Comparison of ENCODE assay signal across 20 cellular contexts in the genomic region with DNA sequence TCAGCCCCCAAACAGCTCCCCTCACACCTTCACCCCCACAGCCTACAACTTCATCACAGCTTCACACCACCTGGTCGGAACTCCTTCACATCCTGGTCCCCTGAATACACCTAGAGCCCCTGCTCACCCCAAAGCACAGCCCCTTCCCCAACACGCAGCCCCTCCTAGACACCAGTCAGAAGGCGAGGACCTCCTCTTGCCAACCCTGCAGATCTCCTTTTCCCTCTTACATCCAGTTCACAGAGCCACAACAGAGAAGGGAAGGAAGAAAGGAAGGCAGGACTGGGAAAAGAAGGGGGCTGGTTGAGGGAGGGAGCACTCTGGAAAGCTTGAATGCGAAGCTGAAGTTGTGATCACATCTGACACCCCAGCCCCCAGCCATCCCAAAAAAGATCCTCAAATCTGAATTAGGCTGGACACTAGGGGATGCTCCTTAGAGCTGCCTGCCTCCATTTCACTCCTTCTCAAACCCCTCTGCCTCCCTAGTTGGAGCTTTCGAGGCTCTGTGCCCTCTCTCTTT. TPM values are rescaled to one million over a fixed set of nuclear protein-coding genes. Genes with fewer than 3 reads are reported as not detected.
DNase-seq lines count a peak whose midpoint lies in the region; ATAC-seq and TF ChIP-seq lines count a peak whose summit lies in the region.
"Had no signal": no experiment of that assay in that cellular context is flagged by ENCODE, and none has a peak within 500 bp of the region (broad histone marks: within the 10 kb centered on the region; RNA-seq: fewer than 3 reads in every experiment).

No MANE protein-coding gene starts in this region.

- POLR2A ChIA-PET in A673 (lab: Charles Lee; ENCODE audit: low non-redundant PET) = no interaction called here

- CTCF ChIA-PET in A673 (lab: Charles Lee) = interaction anchor here (0.7 kb wide), 1 partner anchor 296 kb away, joined by 3 read pairs; no protein-coding TSS in a partner anchor

- ATAC-seq in HG02938 (IDR thresholded peaks at IDR 0.05; ENCODE audit: unreplicated experiment) = no peak
- no peak for ATAC-seq in foreskin keratinocyte

- TF ChIP-seq POLR2A in spleen (IDR thresholded peaks at IDR 0.05) = no peak

- peaks cover 6% of the 10 kb centered on the region for H3K4me1 ChIP-seq in A673 (ENCODE audit: insufficient read depth, low read length, poor library complexity, severe bottlenecking)
- H3K4me1 ChIP-seq in HAP-1 = peaks cover 7% of the 10 kb centered on the region; the same call in 1 of the 2 replicates
- peaks cover 16% of the 10 kb centered on the region for H3K4me1 ChIP-seq in mesodermal cell (ENCODE audit: control insufficient read depth, insufficient read depth, low read length, poor library complexity, severe bottlenecking)
- no peaks in the 10 kb centered on the region for H3K4me1 ChIP-seq in foreskin keratinocyte
- H3K4me1 ChIP-seq in spleen = peaks cover 7 to 19% (median 17%) of the 10 kb centered on the region in 6 donors
- H3K4me1 ChIP-seq: SJSA1 had no signal

- TF ChIP-seq CTCF in A673 (conservative IDR thresholded peaks at IDR 0.05; ENCODE audit: low read depth, low read length) (no peak), foreskin keratinocyte (conservative IDR thresholded peaks at IDR 0.05) (no peak), spleen (IDR thresholded peaks at IDR 0.05 in 8 of 11, conservative IDR thresholded peaks at IDR 0.05 in 3 of 11) (no peak)

- peak overlapping the region; percentile 42 for H3K4me3 ChIP-seq in A673 (ENCODE audit: low read depth, low read length, poor library complexity, severe bottlenecking)
- H3K4me3 ChIP-seq in HAP-1 = peak overlapping the region; percentile 39
- H3K4me3 ChIP-seq in mesodermal cell (ENCODE audit: extremely low read depth, insufficient read depth, low read length, poor library complexity, severe bottlenecking) = peak overlapping the region; percentile 40
- peak overlapping the region in 1 of 8 donors; percentile 66 for H3K4me3 ChIP-seq in spleen
- H3K4me3 ChIP-seq: PC-9, SJSA1 had no signal

- in situ Hi-C loops in HAP-1 (cut with MboI; ENCODE audit: low sequenced_read_pairs) = no loop called here

- WGBS in mesodermal cell (ENCODE audit: insufficient coverage in 2 of 2), 2 experiments = 43 to 86% methylated on average over 2 to 4 of the region's 5 CpGs
- 49 to 64% (median 55%) methylated on average over 5 of the region's 5 CpGs for WGBS in spleen, 5 donors

- H3K27me3 ChIP-seq in A673 (replicated peaks; ENCODE audit: insufficient read depth, low read depth, low read length, poor library complexity) (peaks cover 73% of the 10 kb centered on the region), HAP-1 (ENCODE audit: low read depth) (peaks cover 17% of the 10 kb centered on the region), foreskin keratinocyte (peaks cover 98% of the 10 kb centered on the region), spleen (replicated peaks in 1 of 7) (peaks cover 0 to 82% (median 37%) of the 10 kb centered on the region in 7 donors)
- H3K27me3 ChIP-seq: SJSA1 had no signal

- H3K36me3 ChIP-seq in A673 (ENCODE audit: insufficient read depth, low read length, poor library complexity, severe bottlenecking) = no peaks in the 10 kb centered on the region
- H3K36me3 ChIP-seq in HAP-1 (replicated peaks) = no peaks in the 10 kb centered on the region
- H3K36me3 ChIP-seq in mesodermal cell (ENCODE audit: control insufficient read depth, insufficient read depth, low read length) = no peaks in the 10 kb centered on the region
- no peaks in the 10 kb centered on the region for H3K36me3 ChIP-seq in spleen
- H3K36me3 ChIP-seq: SJSA1 had no signal

- no TSS peak for BruUV-seq in A673 (replicated peaks; lab: Mats Ljungman, UMichigan)

- H3K27ac ChIP-seq in A673 (ENCODE audit: low read depth, low read length, poor library complexity, severe bottlenecking) (no peak overlapping the region), mesodermal cell (ENCODE audit: low read depth, low read length, severe bottlenecking) (no peak overlapping the region), foreskin keratinocyte (no peak overlapping the region), spleen (no peak overlapping the region)
- H3K27ac ChIP-seq: KMS-11, PC-9, psoas muscle, SJSA1, VCaP had no signal

- DNase-seq in A673 (ENCODE audit: low spot score) (no peak), HAP-1 (ENCODE audit: low spot score in 2 of 2) (no peak), cerebellum (ENCODE audit: low spot score) (peak; percentile 33), foreskin keratinocyte (no peak), EL (no peak), spleen (no peak)
- DNase-seq: DMS79 treated with DMSO at 0.1 percent for 48 hours, NCI-H1092 treated with DMSO at 0.1 percent for 48 hours, NCI-H526 treated with DMSO at 0.1 percent for 48 hours, PC-9, psoas muscle had no signal

- intact Hi-C loops in A673 (cut with micrococcal nuclease; ENCODE audit: unreplicated experiment) = no loop called here
- intact Hi-C loops in spleen (cut with DNase I; ENCODE audit: low total_unique reads) = no loop called here

- no peaks in the 10 kb centered on the region for H3K9me3 ChIP-seq in A673 (ENCODE audit: low read depth, low read length, poor library complexity, severe bottlenecking)
- no peaks in the 10 kb centered on the region for H3K9me3 ChIP-seq in HAP-1
- no peaks in the 10 kb centered on the region for H3K9me3 ChIP-seq in mesodermal cell (ENCODE audit: control insufficient read depth, low read length)
- H3K9me3 ChIP-seq in spleen = no peaks in the 10 kb centered on the region
- H3K9me3 ChIP-seq: psoas muscle, SJSA1 had no signal

RNA-seq across cellular contexts. Expression of gene CCKBR, which starts 0.6 kb away (rescaled TPM):
- not detected in 2 replicates for total RNA-seq in A673 (2021)
- total RNA-seq in cerebellum = 1.7 TPM
- 1.2 TPM for polyA plus RNA-seq in mesodermal cell (2013, experiment 1 of 2)
- 1.8 TPM for polyA plus RNA-seq in mesodermal cell (2013, experiment 2 of 2)
- not detected in 2 replicates for total RNA-seq in foreskin keratinocyte
- polyA plus RNA-seq in foreskin keratinocyte = not detected in 2 replicates
- total RNA-seq in spleen = not detected
- polyA plus RNA-seq in spleen = not detected
- total RNA-seq: aorta; CD8-positive, alpha-beta T cell; endothelial cell of umbilical vein; mesenteric fat pad; PC-9; psoas muscle; SJSA1 had no signal
- polyA plus RNA-seq: aorta, endothelial cell of umbilical vein, psoas muscle had no signal

RNA-seq across cellular contexts. Expression of gene CNGA4, which starts 21.4 kb away (rescaled TPM):
- total RNA-seq in A673 (2021) (not detected in 2 replicates), cerebellum (0.36 TPM), foreskin keratinocyte (0.07 TPM in 1 of 2 replicates, not detected in the other), spleen (under 1 TPM in 5 of 7 donors, not detected in 2; 0.23 to 0.60 (median 0.33) TPM)
- 0.70 TPM for polyA plus RNA-seq in mesodermal cell (2013, experiment 1 of 2)
- polyA plus RNA-seq in mesodermal cell (2013, experiment 2 of 2) = 0.76 TPM
- polyA plus RNA-seq in foreskin keratinocyte (0.03 TPM in 1 of 2 replicates, not detected in the other), spleen (under 1 TPM; 0.06 to 0.29 (median 0.09) TPM)
- total RNA-seq: endothelial cell of umbilical vein, mesenteric fat pad, psoas muscle, SJSA1 had no signal

RNA-seq across cellular contexts. Expression of gene FHIP1B, which starts 25.8 kb away (rescaled TPM):
- 18.6 and 23.3 TPM in 2 replicates for total RNA-seq in A673 (2021)
- 25.5 TPM for total RNA-seq in cerebellum
- 15.4 TPM for polyA plus RNA-seq in mesodermal cell (2013, experiment 1 of 2)
- polyA plus RNA-seq in mesodermal cell (2013, experiment 2 of 2) = 13.6 TPM
- total RNA-seq in foreskin keratinocyte = 13.9 and 16.8 TPM in 2 replicates
- polyA plus RNA-seq in foreskin keratinocyte = 14.1 and 14.9 TPM in 2 replicates
- total RNA-seq in spleen = 10 to 100 TPM; 36.3 to 77.6 (median 41.1) TPM
- polyA plus RNA-seq in spleen = 10 to 100 TPM; 14.9 to 41.6 (median 39.1) TPM

RNA-seq across cellular contexts. Expression of gene C11orf42, which starts 54.9 kb away (rescaled TPM):
- not detected in 2 replicates for total RNA-seq in A673 (2021)
- not detected for total RNA-seq in cerebellum
- polyA plus RNA-seq in mesodermal cell (2013, experiment 1 of 2) = not detected
- polyA plus RNA-seq in mesodermal cell (2013, experiment 2 of 2) = not detected
- not detected in 2 replicates for total RNA-seq in foreskin keratinocyte
- polyA plus RNA-seq in foreskin keratinocyte = not detected in 2 replicates
- total RNA-seq in spleen = not detected
- not detected for polyA plus RNA-seq in spleen
- total RNA-seq: aorta; CD8-positive, alpha-beta T cell; endothelial cell of umbilical vein; mesenteric fat pad; PC-9; psoas muscle; SJSA1 had no signal
- polyA plus RNA-seq: aorta, endothelial cell of umbilical vein, psoas muscle had no signal
